In genomic region chr20:53706511-53707031, GRCh38 we compare ENCODE assay signal across 8 cellular contexts.
A peak's percentile ranks its signal among the peaks of the same experiment; 100 is the strongest.
DNase-seq lines count a peak whose midpoint lies in the region; ATAC-seq and TF ChIP-seq lines count a peak whose summit lies in the region.

No MANE protein-coding gene starts in this region.

- no peak overlapping the region for H4K91ac ChIP-seq in trophoblast cell (ENCODE audit: low read depth, low read length)

- H3K4me2 ChIP-seq in trophoblast cell (ENCODE audit: low read length): no peak overlapping the region

- no peak overlapping the region for H3K14ac ChIP-seq in trophoblast cell (ENCODE audit: low read length)

- DNase-seq in AG09319 (ENCODE audit: extremely low read depth, low read depth) (peak; percentile 64), NOMO-1 treated with dmso at 0.1 percent for 144 hours (lab: John Stamatoyannopoulos, UW; ENCODE audit: unreplicated experiment) (peak; percentile 30), fibroblast of pulmonary artery (ENCODE audit: low read depth) (peak; percentile 47), upper lobe of right lung (no peak), trophoblast cell (no peak), DMS79 treated with DMSO at 0.1 percent for 48 hours (lab: John Stamatoyannopoulos, UW) (no peak), foreskin melanocyte (no peak)

- H3K27ac ChIP-seq in upper lobe of right lung (peak overlapping the region; percentile 49), trophoblast cell (ENCODE audit: low read depth, low read length) (no peak overlapping the region)

- H3K27me3 ChIP-seq in upper lobe of right lung (no peaks in the 10 kb centered on the region), trophoblast cell (ENCODE audit: insufficient read depth, low read length) (no peaks in the 10 kb centered on the region)

- no CpG with 5 or more reads among the region's 5 CpGs for WGBS in trophoblast cell (ENCODE audit: extremely low coverage, insufficient coverage, insufficient read length)

- ATAC-seq in GM19372 (IDR thresholded peaks at IDR 0.05; ENCODE audit: low read depth, unreplicated experiment) (peak; percentile 40), upper lobe of right lung (no peak)

- TF ChIP-seq CTCF in AG09319 (IDR thresholded peaks at IDR 0.05; ENCODE audit: low read depth, low read length): no peak
- TF ChIP-seq CTCF in fibroblast of pulmonary artery (IDR thresholded peaks at IDR 0.05; ENCODE audit: low read length, missing control alignments): no peak
- no peak for TF ChIP-seq CTCF in upper lobe of right lung (IDR thresholded peaks at IDR 0.05)

- no peak overlapping the region for H2BK12ac ChIP-seq in trophoblast cell (ENCODE audit: low read length)

- no peak overlapping the region for H2AFZ ChIP-seq in trophoblast cell (ENCODE audit: insufficient read depth, low read length, poor library complexity)

- H3K4me1 ChIP-seq in upper lobe of right lung: peaks cover 20% of the 10 kb centered on the region
- H3K4me1 ChIP-seq in trophoblast cell (ENCODE audit: control insufficient read depth in 1 of 2, insufficient read depth in 2 of 2, low read length in 2 of 2): peaks cover 1 to 5% of the 10 kb centered on the region in 2 experiments

- H3K36me3 ChIP-seq in upper lobe of right lung: no peaks in the 10 kb centered on the region
- no peaks in the 10 kb centered on the region for H3K36me3 ChIP-seq in trophoblast cell (ENCODE audit: control insufficient read depth in 1 of 2, insufficient read depth in 2 of 2, low read length in 2 of 2)

- H2AK5ac ChIP-seq in trophoblast cell (ENCODE audit: low read length): no peak overlapping the region

- no peak overlapping the region for H4K12ac ChIP-seq in trophoblast cell (ENCODE audit: low read depth, low read length)

- no peak overlapping the region for H2BK120ac ChIP-seq in trophoblast cell (ENCODE audit: insufficient read depth, low read length, poor library complexity)

- no peak overlapping the region for H3K23ac ChIP-seq in trophoblast cell (ENCODE audit: low read length)

- no peak overlapping the region for H2BK5ac ChIP-seq in trophoblast cell (ENCODE audit: low read depth, low read length, poor library complexity)

- H4K8ac ChIP-seq in trophoblast cell (ENCODE audit: low read depth, low read length): no peak overlapping the region

- no peak overlapping the region for H3K9ac ChIP-seq in trophoblast cell (ENCODE audit: low read length)

- H3K9me3 ChIP-seq in upper lobe of right lung (no peaks in the 10 kb centered on the region), trophoblast cell (ENCODE audit: insufficient read depth, low read depth, low read length) (no peaks in the 10 kb centered on the region)

- H3K4me3 ChIP-seq in fibroblast of pulmonary artery (replicated peaks; ENCODE audit: low read depth, low read length): no peak overlapping the region
- H3K4me3 ChIP-seq in upper lobe of right lung: no peak overlapping the region
- no peak overlapping the region for H3K4me3 ChIP-seq in trophoblast cell (ENCODE audit: low read depth, low read length)

- H3K79me2 ChIP-seq in trophoblast cell (ENCODE audit: control insufficient read depth, insufficient read depth, low read length, poor library complexity): no peaks in the 10 kb centered on the region

- H3K79me1 ChIP-seq in trophoblast cell (ENCODE audit: low read length): peaks cover 2% of the 10 kb centered on the region

- H3K4ac ChIP-seq in trophoblast cell (ENCODE audit: low read depth, low read length): no peak overlapping the region

- H3K18ac ChIP-seq in trophoblast cell (ENCODE audit: low read length): no peak overlapping the region

- intact Hi-C loops in upper lobe of right lung (cut with DNase I): no loop called here

Comparison
In these comparisons a context has a peak if more than half of its experiments do, and no peak if none do; other contexts are left out.
1. DNase-seq: peak in AG09319 (single experiment), NOMO-1 treated with dmso at 0.1 percent for 144 hours (single experiment) and fibroblast of pulmonary artery (single experiment); none in upper lobe of right lung (single experiment), trophoblast cell (0 of 2), DMS79 treated with DMSO at 0.1 percent for 48 hours (single experiment) and foreskin melanocyte (single experiment).